ENCODE assay signal across 15 cellular contexts in the genomic region with DNA sequence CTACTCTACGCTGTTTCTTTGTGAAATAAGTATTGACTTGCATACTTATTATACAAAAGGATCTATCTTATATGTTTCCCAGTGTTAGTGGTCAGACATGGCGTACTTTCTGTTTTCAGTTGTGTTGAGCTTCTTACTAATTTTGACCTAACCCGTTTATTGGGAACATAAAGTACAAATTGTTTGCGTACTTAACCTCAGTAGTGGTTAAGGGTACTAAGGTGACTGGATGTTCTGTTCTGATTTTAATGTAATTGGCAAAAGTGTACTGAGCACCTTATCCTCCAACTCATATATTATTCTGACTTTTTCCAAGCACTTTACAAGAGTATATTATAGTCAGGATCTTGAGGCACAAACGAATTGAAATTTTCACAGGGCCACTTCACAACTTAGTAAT.
"Had no signal": no experiment of that assay in that cellular context is flagged by ENCODE, and none has a peak within 500 bp of the region (broad histone marks: within the 10 kb centered on the region; RNA-seq: fewer than 3 reads in every experiment).

No MANE protein-coding gene starts in this region.

- H3K9me3 ChIP-seq: heart left ventricle, left ventricle myocardium inferior, right atrium auricular region, uterus had no signal

- H3K9me3 Mint-ChIP-seq: nephron progenitor cell had no signal

- DNase-seq: effector memory CD4-positive, alpha-beta T cell; heart left ventricle; hippocampal formation; islet precursor cell; left ventricle myocardium inferior; mammary epithelial cell; naive thymus-derived CD4-positive, alpha-beta T cell; nephron progenitor cell; small intestine; stimulated activated CD4-positive, alpha-beta T cell treated with anti-CD3 and anti-CD28 coated beads, Interleukin-12 subunit alpha, Interleukin-12 subunit beta, amount 100 ng/mL, for 4 hours; stimulated activated naive CD4-positive, alpha-beta T cell treated with Interleukin-2 at 50 U/mL for 16 hours; trophoblast cell; uterus had no signal

- H3K27ac ChIP-seq: heart left ventricle, left ventricle myocardium inferior, right atrium auricular region, uterus had no signal

- ATAC-seq: esophagus mucosa; heart left ventricle; naive thymus-derived CD4-positive, alpha-beta T cell had no signal

- H3K27me3 ChIP-seq: heart left ventricle, right atrium auricular region, uterus had no signal

- H3K4me3 ChIP-seq: heart left ventricle, left ventricle myocardium inferior, right atrium auricular region, uterus had no signal

- H3K27ac Mint-ChIP-seq: naive thymus-derived CD4-positive, alpha-beta T cell; nephron progenitor cell had no signal

- H3K4me3 Mint-ChIP-seq: naive thymus-derived CD4-positive, alpha-beta T cell; nephron progenitor cell had no signal

- H3K27me3 Mint-ChIP-seq: naive thymus-derived CD4-positive, alpha-beta T cell had no signal

- H3K36me3 ChIP-seq: right atrium auricular region, uterus had no signal

- H3K4me1 ChIP-seq: uterus had no signal
